26 cellular contexts compared by ENCODE assay signal in genomic region chr19:28913626-28914025, GRCh38.
"Had no signal": no experiment of that assay in that cellular context is flagged by ENCODE, and none has a peak within 500 bp of the region (broad histone marks: within the 10 kb centered on the region; RNA-seq: fewer than 3 reads in every experiment).

No MANE protein-coding gene starts in this region.

- H3K27ac Mint-ChIP-seq: immature natural killer cell; naive thymus-derived CD4-positive, alpha-beta T cell; natural killer cell treated with Interleukin-12 subunit alpha and Interleukin-12 subunit beta and Interleukin-15 and Interleukin-18, amount 100 ng/mL, for 72 hours; progenitor cell of endocrine pancreas; stimulated activated memory B cell treated with anti-CD40 and anti-IgM and Interleukin-4, amounts not matched to agents 10 μg/mL and 1 μg/mL and 100 μg/mL, for 72 hours; type B pancreatic cell had no signal

- DNase-seq: hypothalamus; immature natural killer cell; kidney; left ventricle myocardium inferior; mesendoderm; midbrain; mucosa of descending colon; naive thymus-derived CD4-positive, alpha-beta T cell; ovary; right lobe of liver; stimulated activated CD4-positive, alpha-beta T cell treated with anti-CD3 and anti-CD28 coated beads, Interleukin-1b, Interleukin-23, amount 100 ng/mL, for 48 hours; stimulated activated CD4-positive, alpha-beta T cell treated with anti-CD3 and anti-CD28 coated beads, Interleukin-2, amount 100 ng/mL, for 48 hours; stimulated activated CD4-positive, alpha-beta T cell treated with anti-CD3 and anti-CD28 coated beads, Interleukin-4, amount 100 ng/mL, for 4 hours; stimulated activated CD8-positive, alpha-beta memory T cell treated with anti-CD3 and anti-CD28 coated beads, Interleukin-4, amount 100 ng/mL, for 48 hours; stimulated activated naive CD4-positive, alpha-beta T cell treated with Interleukin-2 at 50 U/mL for 16 hours; stimulated activated naive CD8-positive, alpha-beta T cell treated with anti-CD3 and anti-CD28 coated beads, Interleukin-15, amount 100 ng/mL, for 72 hours; substantia nigra; uterus had no signal

- H3K4me2 ChIP-seq: smooth muscle cell had no signal

- H3K9me3 ChIP-seq: left ventricle myocardium inferior, mucosa of descending colon, ovary, right atrium auricular region, right lobe of liver, tibial nerve, uterus had no signal

- H3K27me3 Mint-ChIP-seq: stimulated activated memory B cell treated with anti-CD40 and anti-IgM and Interleukin-4, amounts not matched to agents 10 μg/mL and 1 μg/mL and 100 μg/mL, for 72 hours had no signal

- H3K4me3 Mint-ChIP-seq: immature natural killer cell; naive thymus-derived CD4-positive, alpha-beta T cell; natural killer cell treated with Interleukin-12 subunit alpha and Interleukin-12 subunit beta and Interleukin-15 and Interleukin-18, amount 100 ng/mL, for 72 hours; stimulated activated memory B cell treated with anti-CD40 and anti-IgM and Interleukin-4, amounts not matched to agents 10 μg/mL and 1 μg/mL and 100 μg/mL, for 72 hours; stimulated activated naive CD8-positive, alpha-beta T cell treated with anti-CD3 and anti-CD28 coated beads, Interleukin-15, amount 100 ng/mL, for 72 hours; type B pancreatic cell had no signal

- H3K4me1 ChIP-seq: right atrium auricular region, right lobe of liver, tibial nerve, uterus had no signal

- H3K27ac ChIP-seq: left ventricle myocardium inferior, ovary, right atrium auricular region, right lobe of liver, tibial nerve, uterus had no signal

- H3K4me1 Mint-ChIP-seq: immature natural killer cell; naive thymus-derived CD4-positive, alpha-beta T cell; stimulated activated memory B cell treated with anti-CD40 and anti-IgM and Interleukin-4, amounts not matched to agents 10 μg/mL and 1 μg/mL and 100 μg/mL, for 72 hours; stimulated activated naive CD8-positive, alpha-beta T cell treated with anti-CD3 and anti-CD28 coated beads, Interleukin-15, amount 100 ng/mL, for 72 hours had no signal

- H3K4me3 ChIP-seq: left ventricle myocardium inferior, lung, mucosa of descending colon, ovary, right atrium auricular region, right lobe of liver, smooth muscle cell, tibial nerve, uterus had no signal

- H3K36me3 ChIP-seq: left ventricle myocardium inferior, ovary, right atrium auricular region, right lobe of liver, tibial nerve, uterus had no signal

- H3K27me3 ChIP-seq: ovary, right atrium auricular region, right lobe of liver, tibial nerve, uterus had no signal

- H3K36me3 Mint-ChIP-seq: immature natural killer cell; naive thymus-derived CD4-positive, alpha-beta T cell; natural killer cell treated with Interleukin-12 subunit alpha and Interleukin-12 subunit beta and Interleukin-15 and Interleukin-18, amount 100 ng/mL, for 72 hours; stimulated activated memory B cell treated with anti-CD40 and anti-IgM and Interleukin-4, amounts not matched to agents 10 μg/mL and 1 μg/mL and 100 μg/mL, for 72 hours; type B pancreatic cell had no signal

- H3K9me3 Mint-ChIP-seq: immature natural killer cell; natural killer cell treated with Interleukin-12 subunit alpha and Interleukin-12 subunit beta and Interleukin-15 and Interleukin-18, amount 100 ng/mL, for 72 hours; type B pancreatic cell had no signal

- ATAC-seq: mucosa of descending colon; naive thymus-derived CD4-positive, alpha-beta T cell; natural killer cell treated with Interleukin-12 subunit alpha and Interleukin-12 subunit beta and Interleukin-15 and Interleukin-18, amount 100 ng/mL, for 72 hours; right lobe of liver; stimulated activated memory B cell treated with anti-CD40 and anti-IgM and Interleukin-4, amounts not matched to agents 10 μg/mL and 1 μg/mL and 100 μg/mL, for 72 hours; stimulated activated naive CD8-positive, alpha-beta T cell treated with anti-CD3 and anti-CD28 coated beads, Interleukin-15, amount 100 ng/mL, for 72 hours had no signal
